In the genomic region with DNA sequence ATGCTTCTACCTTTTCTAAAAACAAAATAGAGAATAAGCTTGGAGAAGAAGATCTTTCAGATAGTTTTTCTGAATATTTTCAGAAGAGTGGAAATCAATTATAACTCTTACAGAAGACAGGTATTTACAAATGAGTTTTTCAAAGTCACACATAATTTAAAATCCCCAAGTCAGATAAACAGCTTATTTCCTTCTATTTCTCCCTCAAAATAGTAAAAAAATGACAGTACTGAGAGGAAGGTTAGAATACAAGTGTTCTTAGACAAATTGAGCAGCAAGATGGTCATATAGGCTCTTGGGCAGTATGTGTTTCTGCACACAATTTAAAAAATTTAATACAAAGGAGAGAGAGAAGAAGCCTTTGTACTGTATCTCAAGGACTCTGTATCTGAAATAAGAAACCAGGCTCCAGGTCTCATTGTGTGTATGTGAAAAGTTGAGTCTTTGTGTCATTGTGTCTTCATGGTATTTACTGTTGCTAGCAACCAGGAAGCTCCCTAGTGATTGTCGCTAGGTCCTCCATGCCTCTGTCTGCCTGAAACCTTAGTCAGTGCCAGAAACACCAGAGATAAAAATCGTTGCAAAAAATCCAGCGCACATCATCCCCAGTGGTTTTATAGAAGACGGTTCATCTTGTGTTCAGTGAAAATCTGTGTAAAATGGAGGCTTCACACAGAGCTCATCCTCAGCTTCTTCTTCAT, we compare ENCODE assay signal across 9 cellular contexts. TPM values are rescaled to one million over a fixed set of nuclear protein-coding genes. Genes with fewer than 3 reads are reported as not detected.
DNase-seq lines count a peak whose midpoint lies in the region; ATAC-seq and TF ChIP-seq lines count a peak whose summit lies in the region.
"Had no signal": no experiment of that assay in that cellular context is flagged by ENCODE, and none has a peak within 500 bp of the region (broad histone marks: within the 10 kb centered on the region; RNA-seq: fewer than 3 reads in every experiment).

No MANE protein-coding gene starts in this region.

- no peak for DNase-seq in CD8-positive, alpha-beta T cell
- peak; percentile 17 for DNase-seq in T-helper 2 cell treated with Interferon-gamma antibody and Interleukin-4, amounts not matched to agents 5 μg/mL and 100 μg/mL, for 36 hours (ENCODE audit: low spot score)
- DNase-seq in foreskin keratinocyte (peak; percentile 51 to 76), pulmonary artery endothelial cell (ENCODE audit: low read depth, low spot score) (peak; percentile 71), cerebellum (ENCODE audit: low spot score) (no peak)

- H3K9me2 ChIP-seq in Loucy (replicated peaks; ENCODE audit: low read depth, low read length) = no peaks in the 10 kb centered on the region

- POLR2A ChIA-PET in CD8-positive, alpha-beta T cell (lab: Charles Lee) = interaction anchor here (0.9 to 1.8 kb wide), 3 partner anchors 9 to 137 kb away, joined by 3 to 10 read pairs (median 4); a partner anchor contains a TSS

- H3K27me3 Mint-ChIP-seq in CD8-positive, alpha-beta T cell (ENCODE audit: low read depth) = peaks cover 2% of the 10 kb centered on the region
- peaks cover 13% of the 10 kb centered on the region for H3K27me3 Mint-ChIP-seq in T-helper 2 cell treated with Interferon-gamma antibody and Interleukin-4, amounts not matched to agents 5 μg/mL and 100 μg/mL, for 36 hours (ENCODE audit: low read depth)

- CTCF ChIA-PET in CD8-positive, alpha-beta T cell (lab: Charles Lee) = interaction anchor here (1.2 to 1.7 kb wide), 3 partner anchors 22 to 113 kb away, joined by 3 to 4 read pairs (median 3); no protein-coding TSS in a partner anchor

- no peaks in the 10 kb centered on the region for H3K27me3 ChIP-seq in CD8-positive, alpha-beta T cell (ENCODE audit: insufficient read depth, low read length)
- H3K27me3 ChIP-seq in Loucy (ENCODE audit: insufficient read depth, low read length, poor library complexity, severe bottlenecking) = no peaks in the 10 kb centered on the region
- no peaks in the 10 kb centered on the region for H3K27me3 ChIP-seq in foreskin keratinocyte
- H3K27me3 ChIP-seq: cardiac muscle cell had no signal

- peaks cover 13% of the 10 kb centered on the region for H3K4me1 Mint-ChIP-seq in CD8-positive, alpha-beta T cell (ENCODE audit: low read depth)
- peaks cover 10% of the 10 kb centered on the region for H3K4me1 Mint-ChIP-seq in T-helper 2 cell treated with Interferon-gamma antibody and Interleukin-4, amounts not matched to agents 5 μg/mL and 100 μg/mL, for 36 hours (ENCODE audit: low read depth)

- H3K36me3 ChIP-seq in CD8-positive, alpha-beta T cell (ENCODE audit: insufficient read depth, low read length) = no peaks in the 10 kb centered on the region
- no peaks in the 10 kb centered on the region for H3K36me3 ChIP-seq in Loucy (ENCODE audit: insufficient read depth, low read length)
- H3K36me3 ChIP-seq: cardiac muscle cell had no signal

- peak overlapping the region; percentile 57 for H2AFZ ChIP-seq in Loucy (ENCODE audit: low read length)

- H3K4me3 Mint-ChIP-seq in CD8-positive, alpha-beta T cell = no peak overlapping the region
- no peak overlapping the region for H3K4me3 Mint-ChIP-seq in T-helper 2 cell treated with Interferon-gamma antibody and Interleukin-4, amounts not matched to agents 5 μg/mL and 100 μg/mL, for 36 hours

- peak overlapping the region; percentile 0 for H3K27ac Mint-ChIP-seq in CD8-positive, alpha-beta T cell
- H3K27ac Mint-ChIP-seq in T-helper 2 cell treated with Interferon-gamma antibody and Interleukin-4, amounts not matched to agents 5 μg/mL and 100 μg/mL, for 36 hours = no peak overlapping the region

- no peaks in the 10 kb centered on the region for H4K20me1 ChIP-seq in Loucy (ENCODE audit: insufficient read depth, low read length, poor library complexity, severe bottlenecking)

- no peaks in the 10 kb centered on the region for H3K9me3 Mint-ChIP-seq in CD8-positive, alpha-beta T cell
- H3K9me3 Mint-ChIP-seq in T-helper 2 cell treated with Interferon-gamma antibody and Interleukin-4, amounts not matched to agents 5 μg/mL and 100 μg/mL, for 36 hours = no peaks in the 10 kb centered on the region

- H3K4me2 ChIP-seq in Loucy (ENCODE audit: low read depth, low read length, poor library complexity, severe bottlenecking) = peak overlapping the region; percentile 53

- ATAC-seq in CD8-positive, alpha-beta T cell = no peak
- peak; percentile 68 for ATAC-seq in foreskin keratinocyte
- no peak for ATAC-seq in GM18873 (IDR thresholded peaks at IDR 0.05; ENCODE audit: low FRiP score, unreplicated experiment)
- ATAC-seq in HG03196 (IDR thresholded peaks at IDR 0.05; ENCODE audit: unreplicated experiment) = no peak

- no peaks in the 10 kb centered on the region for H3K36me3 Mint-ChIP-seq in CD8-positive, alpha-beta T cell
- no peaks in the 10 kb centered on the region for H3K36me3 Mint-ChIP-seq in T-helper 2 cell treated with Interferon-gamma antibody and Interleukin-4, amounts not matched to agents 5 μg/mL and 100 μg/mL, for 36 hours (ENCODE audit: low read depth)

- H3F3A ChIP-seq in Loucy (ENCODE audit: low read depth) = 0 out of 2 replicates have a peak, but pooled peaks cover 5% of the 10 kb centered on the region

- H3K27ac ChIP-seq in CD8-positive, alpha-beta T cell (ENCODE audit: low read depth, low read length) = no peak overlapping the region
- H3K27ac ChIP-seq in foreskin keratinocyte = peak overlapping the region; percentile 1
- H3K27ac ChIP-seq: cardiac muscle cell had no signal

- peaks cover 11% of the 10 kb centered on the region for H3K4me1 ChIP-seq in CD8-positive, alpha-beta T cell (ENCODE audit: insufficient read depth, low read length)
- H3K4me1 ChIP-seq in Loucy (ENCODE audit: insufficient read depth, low read length, poor library complexity, severe bottlenecking) (peaks cover 30% of the 10 kb centered on the region), foreskin keratinocyte (peaks cover 22% of the 10 kb centered on the region)

- intact Hi-C loops in CD8-positive, alpha-beta T cell (cut with DNase I, micrococcal nuclease) = loop anchor here in 1 of 2 experiments (1.0 kb wide), 1 partner anchor 12 kb away; a partner anchor contains a TSS

- H3K9me3 ChIP-seq in CD8-positive, alpha-beta T cell (ENCODE audit: low read length) = no peaks in the 10 kb centered on the region
- no peaks in the 10 kb centered on the region for H3K9me3 ChIP-seq in Loucy (ENCODE audit: insufficient read depth, low read depth, low read length)

- peak overlapping the region; percentile 52 for H3K9ac ChIP-seq in Loucy (ENCODE audit: low read depth, low read length, poor library complexity, severe bottlenecking)

- no peaks in the 10 kb centered on the region for H3K79me2 ChIP-seq in Loucy (ENCODE audit: insufficient read depth, low read length)

- TF ChIP-seq CTCF in CD8-positive, alpha-beta T cell (IDR thresholded peaks at IDR 0.05) = no peak
- TF ChIP-seq CTCF in Loucy (conservative IDR thresholded peaks at IDR 0.05; ENCODE audit: low read length) (no peak), foreskin keratinocyte (conservative IDR thresholded peaks at IDR 0.05) (no peak)

- no peak overlapping the region for H3K4me3 ChIP-seq in CD8-positive, alpha-beta T cell (ENCODE audit: low read depth, low read length)
- peak overlapping the region; percentile 46 for H3K4me3 ChIP-seq in Loucy (ENCODE audit: low read length, poor library complexity, severe bottlenecking)
- H3K4me3 ChIP-seq: cardiac muscle cell had no signal

RNA-seq across cellular contexts. Expression of a gene that starts 12.9 kb away (rescaled TPM):
- 100 to 1,000 TPM; 209 to 225 TPM for total RNA-seq in CD8-positive, alpha-beta T cell
- total RNA-seq in foreskin keratinocyte (113 and 273 TPM in 2 replicates), pulmonary artery endothelial cell (1,067 and 1,186 TPM in 2 replicates), cerebellum (3,426 TPM)
- polyA plus RNA-seq in foreskin keratinocyte = 117 and 269 TPM in 2 replicates

Comparison
In these comparisons a context has a peak if more than half of its experiments do, and no peak if none do; other contexts are left out.
1. DNase-seq: peak in T-helper 2 cell treated with Interferon-gamma antibody and Interleukin-4, amounts not matched to agents 5 μg/mL and 100 μg/mL, for 36 hours (single experiment), foreskin keratinocyte (2 of 2) and pulmonary artery endothelial cell (single experiment); none in CD8-positive, alpha-beta T cell (0 of 7) and cerebellum (single experiment).